In the genomic region with DNA sequence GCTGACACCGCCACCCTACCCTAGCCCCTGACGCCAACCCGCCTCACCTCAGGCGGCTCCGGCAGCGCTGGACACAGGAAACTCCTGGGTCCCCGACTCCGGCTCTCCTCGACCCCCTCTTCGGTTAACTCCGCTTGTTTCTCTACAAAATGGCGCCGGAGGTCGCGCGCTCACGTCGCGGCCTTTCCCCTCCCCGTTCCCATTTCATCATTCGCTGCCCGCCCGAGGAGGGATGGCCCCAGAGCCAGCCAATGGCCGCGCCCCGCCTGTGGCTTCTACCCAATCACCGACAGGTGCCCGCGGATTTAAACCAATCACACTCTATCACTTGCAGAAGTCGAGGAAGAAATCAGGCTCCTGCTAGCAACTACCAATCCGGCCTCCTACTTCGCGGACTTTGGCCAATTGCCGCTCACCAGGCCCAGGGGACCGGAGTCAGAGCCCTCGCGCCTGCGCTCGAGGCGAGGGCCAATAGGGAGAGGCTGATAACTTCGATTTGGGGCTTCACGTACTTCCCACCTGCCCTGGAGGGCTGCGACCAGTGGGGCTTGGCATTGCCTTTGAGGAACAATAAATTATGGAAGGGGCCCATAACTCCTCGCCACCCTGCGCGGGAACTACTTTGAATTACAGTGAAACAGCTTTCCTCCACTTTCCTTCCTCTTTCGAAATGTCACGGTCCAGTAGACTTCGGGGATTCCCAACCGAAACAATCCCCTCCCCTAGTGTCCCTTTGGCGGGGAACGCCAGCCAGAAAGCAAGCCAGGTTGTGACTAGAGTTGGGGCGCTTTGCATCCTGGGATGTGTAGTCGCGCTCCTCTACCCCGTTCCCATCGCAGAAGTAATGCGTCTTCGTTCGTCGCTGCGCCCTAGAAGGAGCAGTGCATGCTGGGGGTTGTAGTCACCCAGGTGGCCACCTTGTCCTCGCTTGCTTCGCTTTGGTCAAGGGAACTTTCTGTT, we compare ENCODE assay signal across 8 cellular contexts. TPM values are rescaled to one million over a fixed set of nuclear protein-coding genes. Genes with fewer than 3 reads are reported as not detected.
DNase-seq lines count a peak whose midpoint lies in the region; ATAC-seq and TF ChIP-seq lines count a peak whose summit lies in the region.

A gene (minus strand): TSS at position 146 of the 960 bp plus-strand sequence. CDS start 30,489 bp downstream, outside the sequence.

- CTCF ChIA-PET in activated CD4-positive, alpha-beta T cell treated with anti-CD3 and anti-CD28 coated beads for 36 hours (lab: Charles Lee) = interaction anchor here (0.7 kb wide), 1 partner anchor 126 kb away, joined by 3 read pairs; no protein-coding TSS in a partner anchor

- H3K27me3 Mint-ChIP-seq in activated CD4-positive, alpha-beta T cell treated with anti-CD3 and anti-CD28 coated beads for 36 hours = no peaks in the 10 kb centered on the region

- peak within 1 kb of the TSS; percentile 100 for H3K27ac Mint-ChIP-seq in activated CD4-positive, alpha-beta T cell treated with anti-CD3 and anti-CD28 coated beads for 36 hours

- H3K4me3 ChIP-seq in choroid plexus epithelial cell (ENCODE audit: low read depth, low read length) = peak within 1 kb of the TSS; percentile 96
- H3K4me3 ChIP-seq in kidney epithelial cell (ENCODE audit: low read depth, low read length) = peak within 1 kb of the TSS; percentile 68

- H3K27me3 ChIP-seq in kidney epithelial cell (ENCODE audit: control insufficient read depth, insufficient read depth, low read length) = no peaks in the 10 kb centered on the region

- peaks cover 24% of the 10 kb centered on the region for H3K4me1 Mint-ChIP-seq in activated CD4-positive, alpha-beta T cell treated with anti-CD3 and anti-CD28 coated beads for 36 hours

- H3K4me3 Mint-ChIP-seq in activated CD4-positive, alpha-beta T cell treated with anti-CD3 and anti-CD28 coated beads for 36 hours = peak within 1 kb of the TSS; percentile 100

- no peaks in the 10 kb centered on the region for H3K9me3 Mint-ChIP-seq in activated CD4-positive, alpha-beta T cell treated with anti-CD3 and anti-CD28 coated beads for 36 hours (ENCODE audit: low read depth)

- peaks cover 25% of the 10 kb centered on the region for H3K36me3 Mint-ChIP-seq in activated CD4-positive, alpha-beta T cell treated with anti-CD3 and anti-CD28 coated beads for 36 hours (ENCODE audit: low read depth)

- ATAC-seq in HG03442 (IDR thresholded peaks at IDR 0.05; ENCODE audit: unreplicated experiment) = peak; percentile 86
- ATAC-seq in activated CD4-positive, alpha-beta T cell treated with anti-CD3 and anti-CD28 coated beads for 36 hours = peak; percentile 89

- POLR2A ChIA-PET in activated CD4-positive, alpha-beta T cell treated with anti-CD3 and anti-CD28 coated beads for 36 hours (lab: Charles Lee) = no interaction called here

- TF ChIP-seq CTCF in choroid plexus epithelial cell (conservative IDR thresholded peaks at IDR 0.05; ENCODE audit: low read depth, low read length) (no peak), kidney epithelial cell (IDR thresholded peaks at IDR 0.05; ENCODE audit: insufficient read depth, low read length, poor library complexity, severe bottlenecking) (no peak)

- DNase-seq in Ammon's horn (ENCODE audit: low spot score) (peak; percentile 98), GM19238 (ENCODE audit: insufficient read length, low spot score) (peak; percentile 84), NCI-H524 (lab: John Stamatoyannopoulos, UW) (peak; percentile 98 to 100), choroid plexus epithelial cell (ENCODE audit: low read depth) (peak; percentile 100), kidney epithelial cell (ENCODE audit: low read depth) (peak; percentile 98)
- DNase-seq in activated CD4-positive, alpha-beta T cell treated with anti-CD3 and anti-CD28 coated beads for 36 hours = peak; percentile 99
- peak; percentile 95 to 98 for DNase-seq in stimulated activated CD4-positive, alpha-beta T cell treated with anti-CD3 and anti-CD28 coated beads, Interleukin-15, amount 100 ng/mL, for 48 hours (ENCODE audit: low read depth in 2 of 2)

- H3K36me3 ChIP-seq in kidney epithelial cell (ENCODE audit: control insufficient read depth, insufficient read depth, low read length) = no peaks in the 10 kb centered on the region

- intact Hi-C loops in activated CD4-positive, alpha-beta T cell treated with anti-CD3 and anti-CD28 coated beads for 36 hours (cut with DNase I, micrococcal nuclease) = loop anchor here (1.0 to 10.0 kb wide), 13 partner anchors 54 to 1185 kb away; a partner anchor contains a TSS

RNA-seq across cellular contexts. Expression of the gene that starts here (rescaled TPM):
- 100 to 1,000 TPM; 265 to 348 TPM for total RNA-seq in activated CD4-positive, alpha-beta T cell treated with anti-CD3 and anti-CD28 coated beads for 36 hours
- 124 and 132 TPM in 2 replicates for total RNA-seq in kidney epithelial cell

Comparison
In these comparisons a context has a peak if more than half of its experiments do, and no peak if none do; other contexts are left out.
1. Peak in every context shown above with its lines: DNase-seq, ATAC-seq and H3K4me3 ChIP-seq.